ENCODE assay signal across 19 cellular contexts in genomic region chr3:53789459-53789858, GRCh38. TPM values are rescaled to one million over a fixed set of nuclear protein-coding genes. Genes with fewer than 3 reads are reported as not detected.
DNase-seq lines count a peak whose midpoint lies in the region; ATAC-seq and TF ChIP-seq lines count a peak whose summit lies in the region.
"Had no signal": no experiment of that assay in that cellular context is flagged by ENCODE, and none has a peak within 500 bp of the region (broad histone marks: within the 10 kb centered on the region; RNA-seq: fewer than 3 reads in every experiment).

No MANE protein-coding gene starts in this region.

- H3K79me2 ChIP-seq in GM23338 (replicated peaks; ENCODE audit: insufficient read depth) = no peaks in the 10 kb centered on the region

- POLR2A ChIA-PET in A673 (lab: Charles Lee; ENCODE audit: low non-redundant PET) = no interaction called here

- H2AK5ac ChIP-seq in neuronal stem cell (ENCODE audit: low read depth, low read length) = peak overlapping the region; percentile 40

- H3K27me3 Mint-ChIP-seq in GM23338 (ENCODE audit: insufficient read depth, low read depth, poor library complexity) = no peaks in the 10 kb centered on the region
- H3K27me3 Mint-ChIP-seq in dendritic cell treated with granulocyte-macrophage colony-stimulating factor and Interleukin-4, amounts not matched to agents 40 ng/mL and 50 ng/mL, for 4 days = peaks cover 42% of the 10 kb centered on the region

- peak overlapping the region; percentile 61 for H3K18ac ChIP-seq in neuronal stem cell (ENCODE audit: low read length)

- H3K27ac ChIP-seq in A673 (ENCODE audit: low read depth, low read length, poor library complexity, severe bottlenecking) (no peak overlapping the region), GM23338 (ENCODE audit: low read depth) (no peak overlapping the region), neuronal stem cell (replicated peaks; ENCODE audit: low read length) (no peak overlapping the region), breast epithelium (no peak overlapping the region), upper lobe of right lung (no peak overlapping the region)
- H3K27ac ChIP-seq: BLaER1 treated with 17β-estradiol and CSF1 and Interleukin-3, amounts not matched to agents 10 nM and 100 nM; C4-2B had no signal

- no peaks in the 10 kb centered on the region for H4K20me1 ChIP-seq in GM23338 (replicated peaks; ENCODE audit: insufficient read depth)
- H4K20me1 ChIP-seq: BLaER1 treated with 17β-estradiol and CSF1 and Interleukin-3, amounts not matched to agents 10 nM and 100 nM had no signal

- H3K23ac ChIP-seq in neuronal stem cell (ENCODE audit: low read depth, low read length, poor library complexity) = no peak overlapping the region

- H3K4me3 ChIP-seq in A673 (ENCODE audit: low read depth, low read length, poor library complexity, severe bottlenecking) (no peak overlapping the region), GM23338 (no peak overlapping the region), neuronal stem cell (ENCODE audit: low read length in 2 of 2) (no peak overlapping the region), breast epithelium (peak overlapping the region in 1 of 3 donors; percentile 5), upper lobe of right lung (no peak overlapping the region)
- H3K4me3 ChIP-seq: BLaER1 treated with 17β-estradiol and CSF1 and Interleukin-3, amounts not matched to agents 10 nM and 100 nM had no signal

- H4K91ac ChIP-seq in neuronal stem cell (ENCODE audit: low read depth, low read length, poor library complexity) = no peak overlapping the region

- no peaks in the 10 kb centered on the region for H3K9me3 Mint-ChIP-seq in GM23338
- H3K9me3 Mint-ChIP-seq in dendritic cell treated with granulocyte-macrophage colony-stimulating factor and Interleukin-4, amounts not matched to agents 40 ng/mL and 50 ng/mL, for 4 days = no peaks in the 10 kb centered on the region
- H3K9me3 Mint-ChIP-seq: CD4-positive, alpha-beta T cell; CD8-positive, alpha-beta T cell had no signal

- H3K36me3 ChIP-seq in A673 (ENCODE audit: insufficient read depth, low read length, poor library complexity, severe bottlenecking) (no peaks in the 10 kb centered on the region), GM23338 (ENCODE audit: insufficient read depth) (no peaks in the 10 kb centered on the region), neuronal stem cell (replicated peaks in 1 of 2; ENCODE audit: control insufficient read depth in 2 of 2, insufficient read depth in 2 of 2, low read length in 2 of 2) (no peaks in the 10 kb centered on the region), breast epithelium (no peaks in the 10 kb centered on the region), upper lobe of right lung (no peaks in the 10 kb centered on the region)
- H3K36me3 ChIP-seq: BLaER1 treated with 17β-estradiol and CSF1 and Interleukin-3, amounts not matched to agents 10 nM and 100 nM had no signal

- no peak for TF ChIP-seq POLR2A in breast epithelium (IDR thresholded peaks at IDR 0.05)

- H3K4me1 Mint-ChIP-seq in GM23338 = peaks cover 16% of the 10 kb centered on the region
- H3K4me1 Mint-ChIP-seq in dendritic cell treated with granulocyte-macrophage colony-stimulating factor and Interleukin-4, amounts not matched to agents 40 ng/mL and 50 ng/mL, for 4 days (ENCODE audit: low read depth) = peaks cover 15% of the 10 kb centered on the region
- H3K4me1 Mint-ChIP-seq: B cell had no signal

- CTCF ChIA-PET in A673 (lab: Charles Lee) = interaction anchor here (0.5 kb wide), 1 partner anchor 706 kb away, joined by 6 read pairs; no protein-coding TSS in a partner anchor

- H3K4me2 ChIP-seq in GM23338 (no peak overlapping the region), neuronal stem cell (ENCODE audit: insufficient read depth, low read length, poor library complexity, severe bottlenecking) (no peak overlapping the region)
- H3K4me2 ChIP-seq: BLaER1 treated with 17β-estradiol and CSF1 and Interleukin-3, amounts not matched to agents 10 nM and 100 nM had no signal

- no peak overlapping the region for H3K14ac ChIP-seq in neuronal stem cell (ENCODE audit: low read length)

- DNase-seq in A673 (ENCODE audit: low spot score) (peak; percentile 5), GM23338 (ENCODE audit: low spot score) (peak; percentile 32), neuronal stem cell (ENCODE audit: low spot score) (no peak), SK-N-DZ (ENCODE audit: low spot score) (no peak), KG1 (lab: John Stamatoyannopoulos, UW) (no peak), breast epithelium (ENCODE audit: low spot score in 2 of 2) (no peak), upper lobe of right lung (no peak)
- DNase-seq: 8988T; AML-193; Caco-2; Calu3; CD4-positive, alpha-beta T cell; CD8-positive, alpha-beta T cell; DMS79 treated with DMSO at 0.1 percent for 48 hours; GF-D8 had no signal

- H3K9me2 ChIP-seq in GM23338 (ENCODE audit: insufficient read depth) = peaks cover 3% of the 10 kb centered on the region; the same call in 1 of the 2 replicates

- H3K9me3 ChIP-seq in A673 (ENCODE audit: low read depth, low read length, poor library complexity, severe bottlenecking) (no peaks in the 10 kb centered on the region), neuronal stem cell (replicated peaks in 1 of 2; ENCODE audit: control insufficient read depth in 2 of 2, insufficient read depth in 1 of 2, low read depth in 1 of 2, low read length in 2 of 2) (no peaks in the 10 kb centered on the region), breast epithelium (no peaks in the 10 kb centered on the region), upper lobe of right lung (no peaks in the 10 kb centered on the region)
- H3K9me3 ChIP-seq: BLaER1 treated with 17β-estradiol and CSF1 and Interleukin-3, amounts not matched to agents 10 nM and 100 nM; Caco-2 had no signal

- no peak overlapping the region for H2BK5ac ChIP-seq in neuronal stem cell (ENCODE audit: low read length)

- H4K8ac ChIP-seq in neuronal stem cell (ENCODE audit: low read depth, low read length) = no peak overlapping the region

- no peaks in the 10 kb centered on the region for H3F3A ChIP-seq in GM23338 (replicated peaks; ENCODE audit: low read depth)

- no CpG with 5 or more reads among the region's 16 CpGs for WGBS in neuronal stem cell (ENCODE audit: extremely low coverage in 2 of 2, insufficient read length in 2 of 2, insufficient replicate concordance in 1 of 2), 2 donors

- H3K4me1 ChIP-seq in A673 (ENCODE audit: insufficient read depth, low read length, poor library complexity, severe bottlenecking) (no peaks in the 10 kb centered on the region), GM23338 (ENCODE audit: insufficient read depth) (0 out of 2 replicates have a peak, but pooled peaks cover under 1% of the 10 kb centered on the region), neuronal stem cell (ENCODE audit: control insufficient read depth in 2 of 2, insufficient read depth in 1 of 2, low read depth in 1 of 2, low read length in 2 of 2) (peaks cover 0 to 6% of the 10 kb centered on the region in 2 donors), breast epithelium (no peaks in the 10 kb centered on the region), upper lobe of right lung (no peaks in the 10 kb centered on the region)
- H3K4me1 ChIP-seq: BLaER1 treated with 17β-estradiol and CSF1 and Interleukin-3, amounts not matched to agents 10 nM and 100 nM had no signal

- peak overlapping the region; percentile 19 for H2BK15ac ChIP-seq in neuronal stem cell (ENCODE audit: low read length)

- no peak overlapping the region for H3K27ac Mint-ChIP-seq in GM23338
- peak overlapping the region; percentile 26 for H3K27ac Mint-ChIP-seq in dendritic cell treated with granulocyte-macrophage colony-stimulating factor and Interleukin-4, amounts not matched to agents 40 ng/mL and 50 ng/mL, for 4 days
- H3K27ac Mint-ChIP-seq: B cell; CD4-positive, alpha-beta T cell; CD8-positive, alpha-beta T cell had no signal

- no peak overlapping the region for H3K4me3 Mint-ChIP-seq in GM23338
- H3K4me3 Mint-ChIP-seq in dendritic cell treated with granulocyte-macrophage colony-stimulating factor and Interleukin-4, amounts not matched to agents 40 ng/mL and 50 ng/mL, for 4 days = no peak overlapping the region
- H3K4me3 Mint-ChIP-seq: B cell; CD4-positive, alpha-beta T cell; CD8-positive, alpha-beta T cell had no signal

- H3K9ac ChIP-seq in neuronal stem cell (ENCODE audit: low read depth, low read length, poor library complexity) = no peak overlapping the region
- H3K9ac ChIP-seq: BLaER1 treated with 17β-estradiol and CSF1 and Interleukin-3, amounts not matched to agents 10 nM and 100 nM had no signal

- H3K27me3 ChIP-seq in A673 (replicated peaks; ENCODE audit: insufficient read depth, low read depth, low read length, poor library complexity) (no peaks in the 10 kb centered on the region), GM23338 (ENCODE audit: insufficient read depth) (no peaks in the 10 kb centered on the region), neuronal stem cell (ENCODE audit: control insufficient read depth in 3 of 3, insufficient read depth in 3 of 3, low read depth in 1 of 3, low read length in 3 of 3) (no peaks in the 10 kb centered on the region), breast epithelium (no peaks in the 10 kb centered on the region), upper lobe of right lung (no peaks in the 10 kb centered on the region)
- H3K27me3 ChIP-seq: BLaER1 treated with 17β-estradiol and CSF1 and Interleukin-3, amounts not matched to agents 10 nM and 100 nM had no signal

- H3K4ac ChIP-seq in neuronal stem cell (ENCODE audit: low read length) = no peak overlapping the region

- H2BK12ac ChIP-seq in neuronal stem cell (ENCODE audit: low read length) = no peak overlapping the region

- ATAC-seq in GM23338 = no peak
- ATAC-seq in upper lobe of right lung = no peak
- ATAC-seq: CD8-positive, alpha-beta T cell had no signal

- BruUV-seq in A673 (replicated peaks; lab: Mats Ljungman, UMichigan) = no TSS peak

- no peaks in the 10 kb centered on the region for H3K36me3 Mint-ChIP-seq in GM23338 (ENCODE audit: low read depth)
- H3K36me3 Mint-ChIP-seq in dendritic cell treated with granulocyte-macrophage colony-stimulating factor and Interleukin-4, amounts not matched to agents 40 ng/mL and 50 ng/mL, for 4 days (ENCODE audit: low read depth) = peaks cover 3% of the 10 kb centered on the region
- H3K36me3 Mint-ChIP-seq: CD8-positive, alpha-beta T cell had no signal

- intact Hi-C loops in A673 (cut with micrococcal nuclease; ENCODE audit: unreplicated experiment) (no loop called here), breast epithelium (cut with DNase I; ENCODE audit: low total_unique reads) (no loop called here), upper lobe of right lung (cut with DNase I) (no loop called here)
- intact Hi-C loops in dendritic cell treated with granulocyte-macrophage colony-stimulating factor and Interleukin-4, amounts not matched to agents 40 ng/mL and 50 ng/mL, for 4 days (cut with micrococcal nuclease) = no loop called here

- no peak for TF ChIP-seq CTCF in A673 (conservative IDR thresholded peaks at IDR 0.05; ENCODE audit: low read depth, low read length)
- TF ChIP-seq CTCF in GM23338 (conservative IDR thresholded peaks at IDR 0.05; ENCODE audit: low read depth in 2 of 2) = no peak
- TF ChIP-seq CTCF in breast epithelium (IDR thresholded peaks at IDR 0.05) = no peak
- no peak for TF ChIP-seq CTCF in upper lobe of right lung (IDR thresholded peaks at IDR 0.05)

- no peak overlapping the region for H2AFZ ChIP-seq in GM23338
- H2AFZ ChIP-seq in neuronal stem cell (ENCODE audit: low read length) = no peak overlapping the region

- H2BK120ac ChIP-seq in neuronal stem cell (ENCODE audit: low read depth, low read length) = no peak overlapping the region

- no peaks in the 10 kb centered on the region for H3K79me1 ChIP-seq in neuronal stem cell (ENCODE audit: low read depth, low read length)

RNA-seq across cellular contexts. Expression of gene CHDH, which starts 56.8 kb away (rescaled TPM):
- 0.24 TPM in 1 of 2 replicates, not detected in the other for total RNA-seq in A673 (2021)
- 6.6 and 31.4 TPM in 2 replicates for total RNA-seq in GM23338 (2014; rRNA removed; shearing (Covaris generic))
- polyA plus RNA-seq in GM23338 (2016; fragmentation: Nextera tagmentation; extraction: Ambion mirVana) = 2.3 and 2.5 TPM in 2 replicates
- polyA plus RNA-seq in neuronal stem cell (2013, experiment 1 of 2) = 2.0 TPM
- polyA plus RNA-seq in neuronal stem cell (2013, experiment 2 of 2) = 2.0 TPM
- 2.1 and 3.4 TPM in 2 replicates for polyA plus RNA-seq in SK-N-DZ (2014; cell fraction: cytosol; rRNA removed)
- polyA plus RNA-seq in SK-N-DZ (2014; cell fraction: nucleus; rRNA removed) = 6.4 and 7.1 TPM in 2 replicates
- 10 to 100 TPM in 2 of 3 donors, 1 to 10 TPM in 1; 2.9 to 67.0 (median 27.9) TPM for total RNA-seq in breast epithelium
- total RNA-seq in upper lobe of right lung = 10.9 TPM
- total RNA-seq: CD8-positive, alpha-beta T cell had no signal

RNA-seq across cellular contexts. Expression of gene IL17RB, which starts 56.9 kb away (rescaled TPM):
- total RNA-seq in A673 (2021) (not detected in 2 replicates), breast epithelium (10 to 100 TPM in 2 of 3 donors, under 1 TPM in 1; 0.64 to 61.6 (median 46.5) TPM), upper lobe of right lung (12.4 TPM)
- 5.7 and 8.3 TPM in 2 replicates for total RNA-seq in GM23338 (2014; rRNA removed; shearing (Covaris generic))
- polyA plus RNA-seq in GM23338 (2016; fragmentation: Nextera tagmentation; extraction: Ambion mirVana) = 6.4 and 6.9 TPM in 2 replicates
- 2.6 TPM for polyA plus RNA-seq in neuronal stem cell (2013, experiment 1 of 2)
- polyA plus RNA-seq in neuronal stem cell (2013, experiment 2 of 2) = 2.3 TPM
- 9.3 and 9.5 TPM in 2 replicates for polyA plus RNA-seq in SK-N-DZ (2014; cell fraction: cytosol; rRNA removed)
- polyA plus RNA-seq in SK-N-DZ (2014; cell fraction: nucleus; rRNA removed) = 42.3 and 52.5 TPM in 2 replicates
- total RNA-seq: CD8-positive, alpha-beta T cell had no signal

Comparison
In these comparisons a context has a peak if more than half of its experiments do, and no peak if none do; other contexts are left out.
1. DNase-seq: peak in A673 (single experiment) and GM23338 (single experiment); none in neuronal stem cell (single experiment), SK-N-DZ (single experiment), KG1 (single experiment), breast epithelium (0 of 2) and upper lobe of right lung (single experiment).